7 cellular contexts compared by ENCODE assay signal in genomic region chr4:128646893-128647292, GRCh38.
DNase-seq lines count a peak whose midpoint lies in the region; ATAC-seq and TF ChIP-seq lines count a peak whose summit lies in the region.
"Not testable (repeated sequence)": the region's sequence is repeated elsewhere in the genome, so short reads cannot be mapped to it uniquely, and the experiment has no call there.

No MANE protein-coding gene starts in this region.

- peaks cover 27% of the 10 kb centered on the region for H3K9me3 ChIP-seq in endodermal cell (ENCODE audit: control insufficient read depth, low read length)

- H3K4me3 Mint-ChIP-seq in endodermal cell, result not testable (repeated sequence)

- not testable (repeated sequence) for H3K27me3 ChIP-seq in endodermal cell (ENCODE audit: control insufficient read depth, insufficient read depth, low read length, poor library complexity, severe bottlenecking)

- H3K27me3 Mint-ChIP-seq in endodermal cell (ENCODE audit: insufficient read depth), result not testable (repeated sequence)

- H3K9ac ChIP-seq in endodermal cell (ENCODE audit: extremely low read depth, low read length, poor library complexity, severe bottlenecking), result not testable (repeated sequence)

- H3K27ac ChIP-seq in endodermal cell (ENCODE audit: low read depth, low read length), result not testable (repeated sequence)

- not testable (repeated sequence) for H3K36me3 Mint-ChIP-seq in endodermal cell (ENCODE audit: low read depth)

- peaks cover 10% of the 10 kb centered on the region for H3K9me3 Mint-ChIP-seq in endodermal cell

- H3K36me3 ChIP-seq in endodermal cell (ENCODE audit: control insufficient read depth, insufficient read depth, low read length), result not testable (repeated sequence)

- TF ChIP-seq CTCF in endodermal cell (conservative IDR thresholded peaks at IDR 0.05), result not testable (repeated sequence)

- not testable (repeated sequence) for H3K27ac Mint-ChIP-seq in endodermal cell

- peak overlapping the region; percentile 53 for H3K4me3 ChIP-seq in endodermal cell (ENCODE audit: low read length)

- not testable (repeated sequence) for H3K4me1 Mint-ChIP-seq in endodermal cell

- not testable (repeated sequence) for DNase-seq in endodermal cell

- H3K4me1 ChIP-seq in endodermal cell (ENCODE audit: control insufficient read depth, insufficient read depth, low read length), result not testable (repeated sequence)

- ATAC-seq in GM18519 (IDR thresholded peaks at IDR 0.05; ENCODE audit: low FRiP score, unreplicated experiment) (peak; percentile 69), GM18909 (IDR thresholded peaks at IDR 0.05; ENCODE audit: poor library complexity, unreplicated experiment) (peak; percentile 85), GM19467 (IDR thresholded peaks at IDR 0.05; ENCODE audit: unreplicated experiment) (peak; percentile 75), HG02798 (IDR thresholded peaks at IDR 0.05; ENCODE audit: poor library complexity, unreplicated experiment) (peak; percentile 70), HG03280 (IDR thresholded peaks at IDR 0.05; ENCODE audit: unreplicated experiment) (peak; percentile 76), HG03521 (IDR thresholded peaks at IDR 0.05; ENCODE audit: unreplicated experiment) (peak; percentile 77)

- WGBS in endodermal cell (ENCODE audit: insufficient coverage in 1 of 2, insufficient read length in 1 of 2), 2 experiments, result 74% methylated on average over 1 of the region's 1 CpG; no CpG with 5 or more reads in 1 of the 2 experiments
